Comparison of ENCODE assay signal across 17 cellular contexts in the genomic region with DNA sequence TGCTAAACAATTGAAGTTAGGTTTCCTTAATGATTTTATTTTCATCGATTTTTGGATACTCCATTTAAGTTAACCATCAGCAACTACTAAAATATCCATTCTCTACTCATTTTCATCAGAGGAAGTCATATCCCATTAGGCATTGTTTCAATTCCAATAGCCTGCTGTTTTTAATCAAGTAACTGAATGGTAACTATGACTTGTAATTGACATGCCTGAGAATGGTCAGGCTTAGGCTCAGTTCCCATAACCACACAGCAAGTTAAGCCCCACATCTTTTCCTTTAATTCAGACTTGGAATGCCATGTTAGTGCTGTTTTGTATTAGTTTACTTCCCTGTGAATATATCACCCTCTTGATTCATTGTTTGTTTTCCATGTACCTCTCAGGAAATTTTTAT.
"Had no signal": no experiment of that assay in that cellular context is flagged by ENCODE, and none has a peak within 500 bp of the region (broad histone marks: within the 10 kb centered on the region; RNA-seq: fewer than 3 reads in every experiment).

No MANE protein-coding gene starts in this region.

- H3K4me3 Mint-ChIP-seq: brain; endodermal cell; naive thymus-derived CD4-positive, alpha-beta T cell; stimulated activated memory B cell treated with anti-CD40 and anti-IgM and Interleukin-4, amounts not matched to agents 10 μg/mL and 1 μg/mL and 100 μg/mL, for 72 hours had no signal

- H3K27me3 Mint-ChIP-seq: brain; naive thymus-derived CD4-positive, alpha-beta T cell; stimulated activated memory B cell treated with anti-CD40 and anti-IgM and Interleukin-4, amounts not matched to agents 10 μg/mL and 1 μg/mL and 100 μg/mL, for 72 hours had no signal

- ATAC-seq: activated naive CD4-positive, alpha-beta T cell treated with anti-CD3 and anti-CD28 coated beads, Interleukin-2, amount 50 U/mL, for 72 hours; naive thymus-derived CD4-positive, alpha-beta T cell; sciatic nerve; stimulated activated memory B cell treated with anti-CD40 and anti-IgM and Interleukin-4, amounts not matched to agents 10 μg/mL and 1 μg/mL and 100 μg/mL, for 72 hours; upper lobe of right lung had no signal

- H3K36me3 Mint-ChIP-seq: brain had no signal

- H3K9me3 Mint-ChIP-seq: brain; endodermal cell; stimulated activated memory B cell treated with anti-CD40 and anti-IgM and Interleukin-4, amounts not matched to agents 10 μg/mL and 1 μg/mL and 100 μg/mL, for 72 hours had no signal

- H3K4me3 ChIP-seq: spleen, upper lobe of right lung had no signal

- DNase-seq: activated CD4-positive, alpha-beta T cell treated with anti-CD3 and anti-CD28 coated beads, Interleukin-2, amount 50 U/mL, for 1 hour; activated CD4-positive, CD25-positive, alpha-beta regulatory T cell treated with anti-CD3 and anti-CD28 coated beads, Interleukin-2, amount 50 U/mL, for 72 hours; activated CD8-positive, alpha-beta memory T cell treated with anti-CD3 and anti-CD28 coated beads for 24 hours; activated CD8-positive, alpha-beta memory T cell treated with anti-CD3 and anti-CD28 coated beads, Interleukin-2, amount 50 U/mL, for 48 hours; activated effector memory CD4-positive, alpha-beta T cell treated with Interleukin-2 at 50 U/mL for 16 hours; activated T-cell treated with anti-CD3 and anti-CD28 coated beads, Interleukin-2, amount 50 U/mL, for 48 hours; central memory CD4-positive, alpha-beta T cell; endodermal cell; mesendoderm; naive thymus-derived CD4-positive, alpha-beta T cell; spleen; stimulated activated CD4-positive, alpha-beta T cell treated with anti-CD3 and anti-CD28 coated beads, Interleukin-4, amount 100 ng/mL, for 4 hours; upper lobe of right lung had no signal

- H3K27ac Mint-ChIP-seq: endodermal cell; stimulated activated memory B cell treated with anti-CD40 and anti-IgM and Interleukin-4, amounts not matched to agents 10 μg/mL and 1 μg/mL and 100 μg/mL, for 72 hours had no signal
